13 cellular contexts compared by ENCODE assay signal in the genomic region with DNA sequence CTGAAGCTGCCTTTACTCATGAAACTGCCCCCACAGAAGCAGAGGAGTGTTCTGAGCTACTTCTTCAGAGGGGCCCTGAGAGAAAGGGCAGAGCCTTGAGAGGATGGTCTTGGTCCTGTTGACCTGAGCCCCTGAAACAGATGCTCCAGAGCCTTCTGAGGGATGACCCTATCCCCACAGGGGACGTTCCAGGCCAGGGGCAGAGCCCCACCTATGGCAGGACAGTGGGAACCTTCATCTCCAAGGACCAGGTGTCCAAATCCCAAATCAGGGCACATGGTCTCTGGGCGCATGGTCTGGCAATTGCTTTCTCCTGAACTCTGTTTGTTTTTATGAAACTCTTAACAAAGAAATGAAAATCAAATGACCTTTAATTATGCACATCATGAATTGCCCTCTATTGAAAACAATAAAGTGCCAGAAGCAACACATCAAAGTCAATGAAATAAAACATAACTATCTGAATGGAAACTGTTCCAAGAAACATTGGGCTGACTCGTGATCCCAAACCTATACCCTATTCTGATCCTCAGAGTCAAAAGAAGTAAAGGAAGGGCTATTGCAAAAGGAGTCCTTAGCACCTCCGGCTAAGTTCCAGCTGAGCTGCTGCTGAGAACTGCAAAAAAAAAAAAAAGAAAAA. TPM values are rescaled to one million over a fixed set of nuclear protein-coding genes. Genes with fewer than 3 reads are reported as not detected.
DNase-seq lines count a peak whose midpoint lies in the region; ATAC-seq, FAIRE-seq and TF ChIP-seq lines count a peak whose summit lies in the region.
"Had no signal": no experiment of that assay in that cellular context is flagged by ENCODE, and none has a peak within 500 bp of the region (broad histone marks: within the 10 kb centered on the region; RNA-seq: fewer than 3 reads in every experiment).

No MANE protein-coding gene starts in this region.

- TSS peak; percentile 42 for BruUV-seq in PC-9 (replicated peaks; lab: Mats Ljungman, UMichigan)

- peak overlapping the region; percentile 91 for H3K4me2 ChIP-seq in PC-9

- peaks cover 17% of the 10 kb centered on the region for H3K79me2 ChIP-seq in PC-9 (ENCODE audit: low read depth)

- no peak overlapping the region for H3K4me3 Mint-ChIP-seq in activated T-cell treated with anti-CD3 and anti-CD28 coated beads, Interleukin-2, amount 50 U/mL, for 24 hours
- no peak overlapping the region for H3K4me3 Mint-ChIP-seq in stimulated activated naive B cell treated with anti-CD40 and anti-IgM and Interleukin-4, amounts not matched to agents 10 μg/mL and 1 μg/mL and 100 μg/mL, for 72 hours

- peak overlapping the region; percentile 94 for H2AFZ ChIP-seq in PC-9

- DNase-seq in activated T-cell treated with anti-CD3 and anti-CD28 coated beads, Interleukin-2, amount 50 U/mL, for 24 hours = no peak
- DNase-seq in activated T-cell treated with anti-CD3 and anti-CD28 coated beads, Interleukin-2, amount 50 U/mL, for 1 hour = no peak
- DNase-seq in PC-9 = peak in 1 of 2 experiments; percentile 56
- no peak for DNase-seq in stimulated activated naive B cell treated with anti-CD40 and anti-IgM and Interleukin-4, amounts not matched to agents 10 μg/mL and 1 μg/mL and 100 μg/mL, for 72 hours
- no peak for DNase-seq in H54 (ENCODE audit: insufficient read length, low spot score)
- no peak for DNase-seq in stimulated activated CD4-positive, alpha-beta T cell treated with anti-CD3 and anti-CD28 coated beads, Interleukin-15, amount 100 ng/mL, for 24 hours
- DNase-seq: activated CD8-positive, alpha-beta memory T cell treated with anti-CD3 and anti-CD28 coated beads, Interleukin-2, amount 50 U/mL, for 4 hours; effector memory CD8-positive, alpha-beta T cell; NCI-H187; NCI-H69 had no signal

- H3K36me3 Mint-ChIP-seq in activated T-cell treated with anti-CD3 and anti-CD28 coated beads, Interleukin-2, amount 50 U/mL, for 24 hours (ENCODE audit: low read depth) = no peaks in the 10 kb centered on the region
- peaks cover 0 to 7% of the 10 kb centered on the region in 2 donors for H3K36me3 Mint-ChIP-seq in stimulated activated naive B cell treated with anti-CD40 and anti-IgM and Interleukin-4, amounts not matched to agents 10 μg/mL and 1 μg/mL and 100 μg/mL, for 72 hours

- H3F3A ChIP-seq in PC-9 (ENCODE audit: insufficient read depth, low read depth) = peaks cover 12% of the 10 kb centered on the region; the same call in 1 of the 2 replicates

- H3K4me3 ChIP-seq in PC-9 (peak overlapping the region; percentile 88), iPS-20b (ENCODE audit: low read length) (0 out of 2 replicates have a peak overlapping the region, but pooled peaks have one; percentile 6)
- H3K4me3 ChIP-seq: transverse colon had no signal

- no peak for TF ChIP-seq POLR2A in H54 (IDR thresholded peaks at IDR 0.05; ENCODE audit: low read depth, low read length)

- peak overlapping the region; percentile 96 for H3K27ac Mint-ChIP-seq in activated T-cell treated with anti-CD3 and anti-CD28 coated beads, Interleukin-2, amount 50 U/mL, for 24 hours
- H3K27ac Mint-ChIP-seq in stimulated activated naive B cell treated with anti-CD40 and anti-IgM and Interleukin-4, amounts not matched to agents 10 μg/mL and 1 μg/mL and 100 μg/mL, for 72 hours = peak overlapping the region; percentile 94

- H4K20me1 ChIP-seq in PC-9 (ENCODE audit: insufficient read depth) = no peaks in the 10 kb centered on the region

- H3K4me1 Mint-ChIP-seq in activated T-cell treated with anti-CD3 and anti-CD28 coated beads, Interleukin-2, amount 50 U/mL, for 24 hours (ENCODE audit: low read depth) = peaks cover 62% of the 10 kb centered on the region
- H3K4me1 Mint-ChIP-seq in stimulated activated naive B cell treated with anti-CD40 and anti-IgM and Interleukin-4, amounts not matched to agents 10 μg/mL and 1 μg/mL and 100 μg/mL, for 72 hours = peaks cover 39 to 72% of the 10 kb centered on the region in 2 donors

- no peaks in the 10 kb centered on the region for H3K9me3 Mint-ChIP-seq in activated T-cell treated with anti-CD3 and anti-CD28 coated beads, Interleukin-2, amount 50 U/mL, for 24 hours
- no peaks in the 10 kb centered on the region for H3K9me3 Mint-ChIP-seq in stimulated activated naive B cell treated with anti-CD40 and anti-IgM and Interleukin-4, amounts not matched to agents 10 μg/mL and 1 μg/mL and 100 μg/mL, for 72 hours
- H3K9me3 Mint-ChIP-seq: effector memory CD8-positive, alpha-beta T cell had no signal

- CTCF ChIA-PET in PC-9 (lab: Charles Lee) = interaction anchor here (0.6 to 1.3 kb wide), 2 partner anchors 17 to 112 kb away, joined by 4 to 7 read pairs; no protein-coding TSS in a partner anchor

- no peaks in the 10 kb centered on the region for H3K9me2 ChIP-seq in PC-9 (ENCODE audit: insufficient read depth)

- POLR2A ChIA-PET in PC-9 (lab: Charles Lee; ENCODE audit: unreplicated experiment) = interaction anchor here (0.6 to 0.7 kb wide), 2 partner anchors 535 to 601 kb away, joined by 3 to 4 read pairs; no protein-coding TSS in a partner anchor

- no peak overlapping the region for H3K9ac ChIP-seq in iPS-20b (ENCODE audit: low read depth, low read length)

- no peak for FAIRE-seq in H54 (lab: Jason Lieb, UNC)

- no peaks in the 10 kb centered on the region for H3K27me3 Mint-ChIP-seq in activated T-cell treated with anti-CD3 and anti-CD28 coated beads, Interleukin-2, amount 50 U/mL, for 24 hours
- no peaks in the 10 kb centered on the region for H3K27me3 Mint-ChIP-seq in stimulated activated naive B cell treated with anti-CD40 and anti-IgM and Interleukin-4, amounts not matched to agents 10 μg/mL and 1 μg/mL and 100 μg/mL, for 72 hours

- H3K27ac ChIP-seq in PC-9 (peak overlapping the region; percentile 86), iPS-20b (ENCODE audit: low read length) (no peak overlapping the region)
- H3K27ac ChIP-seq: transverse colon had no signal

- no peak for ATAC-seq in stimulated activated naive B cell treated with anti-CD40 and anti-IgM and Interleukin-4, amounts not matched to agents 10 μg/mL and 1 μg/mL and 100 μg/mL, for 72 hours (replicated peaks)
- no peak for ATAC-seq in HG03571 (IDR thresholded peaks at IDR 0.05; ENCODE audit: unreplicated experiment)

- intact Hi-C loops in PC-9 (cut with micrococcal nuclease; ENCODE audit: unreplicated experiment) = loop anchor here (1.0 kb wide), 1 partner anchor 18 kb away; no protein-coding TSS in a partner anchor

- no peak for TF ChIP-seq CTCF in PC-9 (conservative IDR thresholded peaks at IDR 0.05)

- peaks cover 57% of the 10 kb centered on the region for H3K4me1 ChIP-seq in PC-9 (replicated peaks; ENCODE audit: insufficient read depth)
- peaks cover 12% of the 10 kb centered on the region for H3K4me1 ChIP-seq in iPS-20b (ENCODE audit: insufficient read depth, low read length)

- H3K9me3 ChIP-seq in PC-9 (ENCODE audit: insufficient read depth, low read depth) (no peaks in the 10 kb centered on the region), iPS-20b (ENCODE audit: insufficient read depth, low read depth, low read length) (no peaks in the 10 kb centered on the region)
- H3K9me3 ChIP-seq: transverse colon had no signal

- no peaks in the 10 kb centered on the region for H3K27me3 ChIP-seq in PC-9 (ENCODE audit: insufficient read depth, low read depth)
- peaks cover 9% of the 10 kb centered on the region; the same call in 1 of the 2 replicates for H3K27me3 ChIP-seq in iPS-20b (ENCODE audit: insufficient read depth, low read length)
- H3K27me3 ChIP-seq: transverse colon had no signal

- no peaks in the 10 kb centered on the region for H3K36me3 ChIP-seq in PC-9 (ENCODE audit: low read depth)
- no peaks in the 10 kb centered on the region for H3K36me3 ChIP-seq in iPS-20b (ENCODE audit: insufficient read depth, low read depth, low read length)
- H3K36me3 ChIP-seq: transverse colon had no signal

RNA-seq across cellular contexts. Expression of a gene that starts 0.5 kb away (rescaled TPM):
- 18.5 and 21.7 TPM in 2 replicates for total RNA-seq in PC-9 (2021)

RNA-seq across cellular contexts. Expression of a gene that starts 53.2 kb away (rescaled TPM):
- total RNA-seq in PC-9 (2021) = 0.20 and 0.48 TPM in 2 replicates

RNA-seq across cellular contexts. Expression of a gene that starts 56.5 kb away (rescaled TPM):
- not detected in 2 replicates for total RNA-seq in PC-9 (2021)
